Comparison of ENCODE assay signal across 19 cellular contexts in the genomic region with DNA sequence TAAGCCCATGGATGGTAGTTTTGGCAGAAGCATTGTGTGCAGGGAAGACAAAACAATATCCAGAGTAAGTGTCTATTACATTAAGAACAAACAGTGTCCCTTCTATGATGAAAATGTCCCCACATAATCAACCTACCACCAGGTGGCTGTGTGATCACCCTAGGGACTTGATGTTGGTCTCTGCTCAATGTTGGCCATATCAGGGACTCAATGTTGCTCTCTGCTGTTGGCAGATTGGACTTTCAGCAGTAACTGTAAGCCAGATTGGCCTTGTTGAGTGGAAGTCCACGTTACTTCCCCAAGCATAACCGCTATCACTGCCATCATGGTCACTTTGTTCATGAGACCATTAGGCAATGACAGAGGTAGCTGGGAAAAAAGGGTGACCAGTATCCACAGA. TPM values are rescaled to one million over a fixed set of nuclear protein-coding genes. Genes with fewer than 3 reads are reported as not detected.
A peak's percentile ranks its signal among the peaks of the same experiment; 100 is the strongest.
DNase-seq lines count a peak whose midpoint lies in the region; ATAC-seq, FAIRE-seq and TF ChIP-seq lines count a peak whose summit lies in the region.
"Had no signal": no experiment of that assay in that cellular context is flagged by ENCODE, and none has a peak within 500 bp of the region (broad histone marks: within the 10 kb centered on the region; RNA-seq: fewer than 3 reads in every experiment).

No MANE protein-coding gene starts in this region.

- no peak overlapping the region for H3K18ac ChIP-seq in mesendoderm (ENCODE audit: low read length)

- H2AK5ac ChIP-seq in mesendoderm (ENCODE audit: low read length), result no peak overlapping the region

- no peaks in the 10 kb centered on the region for H3K79me2 ChIP-seq in K562 (ENCODE audit: control insufficient read depth, insufficient read depth, low read length)
- no peaks in the 10 kb centered on the region for H3K79me2 ChIP-seq in mesendoderm (ENCODE audit: control insufficient read depth, insufficient read depth, low read length)

- intact Hi-C loops in K562 (cut with micrococcal nuclease), result no loop called here

- no peak overlapping the region for H2BK120ac ChIP-seq in mesendoderm (ENCODE audit: low read depth, low read length)

- no peak overlapping the region; the same call in 1 of the 2 replicates for H2AFZ ChIP-seq in K562 (ENCODE audit: low read depth, low read length)

- CTCF ChIA-PET in K562 (lab: Yijun Ruan, JAX; ENCODE audit: low intra/inter-chr PET ratio), result interaction anchor here (0.6 kb wide), 1 partner anchor 35 kb away, joined by 3 read pairs; no protein-coding TSS in a partner anchor

- H3K27me3 ChIP-seq in K562 (ENCODE audit: control insufficient read depth in 2 of 2, insufficient read depth in 2 of 2, low read length in 2 of 2), result no peaks in the 10 kb centered on the region
- no peaks in the 10 kb centered on the region for H3K27me3 ChIP-seq in mesendoderm (ENCODE audit: insufficient read depth, low read length, poor library complexity)
- H3K27me3 ChIP-seq: esophagus squamous epithelium, SJCRH30 had no signal

- no peaks in the 10 kb centered on the region for H3K9me1 ChIP-seq in K562 (ENCODE audit: control insufficient read depth, insufficient read depth, low read length)

- no peak for TF ChIP-seq POLR2A in K562 (conservative IDR thresholded peaks at IDR 0.05)

- H4K20me1 ChIP-seq in K562 (replicated peaks; ENCODE audit: control insufficient read depth, insufficient read depth, low read length), result no peaks in the 10 kb centered on the region

- no peaks in the 10 kb centered on the region for H3K9me3 ChIP-seq in K562 (replicated peaks; ENCODE audit: control insufficient read depth, insufficient read depth, low read depth, low read length)
- H3K9me3 ChIP-seq: esophagus squamous epithelium, SJCRH30 had no signal

- FAIRE-seq in K562 (lab: Jason Lieb, UNC), result peak; percentile 57
- FAIRE-seq: colon, D721Med had no signal

- H3K4ac ChIP-seq in mesendoderm (ENCODE audit: low read depth, low read length), result no peak overlapping the region

- no peak overlapping the region for H2BK5ac ChIP-seq in mesendoderm (ENCODE audit: low read length)

- BruUV-seq in K562 (replicated peaks; lab: Mats Ljungman, UMichigan), result no TSS peak

- no peak overlapping the region for H2BK15ac ChIP-seq in mesendoderm (replicated peaks; ENCODE audit: low read depth)

- no peak overlapping the region for H4K5ac ChIP-seq in mesendoderm (ENCODE audit: low read length)

- no peak for TF ChIP-seq EP300 in K562 (IDR thresholded peaks at IDR 0.05; ENCODE audit: low read length)

- no peaks in the 10 kb centered on the region for H3K79me1 ChIP-seq in mesendoderm (ENCODE audit: low read length)

- H4K8ac ChIP-seq in mesendoderm (ENCODE audit: low read depth, low read length), result no peak overlapping the region

- peak; percentile 27 to 74 (median 46); a peak in 5 of 6 replicates for TF ChIP-seq CTCF in K562 (IDR thresholded peaks at IDR 0.05 in 2 of 3, conservative IDR thresholded peaks at IDR 0.05 in 1 of 3; ENCODE audit: insufficient read depth in 2 of 3, low read depth in 1 of 3, low read length in 3 of 3)

- peak; percentile 82 for ATAC-seq in K562

- H3K4me2 ChIP-seq in K562 (ENCODE audit: insufficient read depth, low read length) (no peak overlapping the region), mesendoderm (ENCODE audit: low read length) (no peak overlapping the region)

- 6% methylated on average over 2 of the region's 2 CpGs for WGBS in K562 (ENCODE audit: insufficient coverage, low coverage, missing lambda C conversion rate)
- no CpG with 5 or more reads among the region's 2 CpGs for WGBS in mesendoderm (ENCODE audit: extremely low coverage, insufficient coverage, low lambda C conversion rate)

- peak; percentile 26 for DNase-seq in NCI-H82 (lab: John Stamatoyannopoulos, UW)
- DNase-seq in NCI-H82 treated with DMSO at 0.1 percent for 48 hours (lab: John Stamatoyannopoulos, UW; ENCODE audit: unreplicated experiment), result no peak
- peak; percentile 50 for DNase-seq in NAMALWA (ENCODE audit: low spot score)
- DNase-seq in K562 (ENCODE audit: extremely low read depth in 1 of 4, low spot score in 3 of 4), result peak in 2 of 4 experiments; percentile 9 to 37
- DNase-seq in mesendoderm, result peak; percentile 45
- no peak for DNase-seq in epidermal melanocyte (ENCODE audit: insufficient read length, low spot score)
- no peak for DNase-seq in NCI-H1436 treated with DMSO at 0.1 percent for 48 hours (lab: John Stamatoyannopoulos, UW)
- DNase-seq in KG1 (lab: John Stamatoyannopoulos, UW), result no peak
- DNase-seq: ACHN; amygdala; esophagus squamous epithelium; NCI-H1930; NCI-H526 treated with DMSO at 0.1 percent for 48 hours; posterior cingulate gyrus; SJCRH30; stimulated activated CD4-positive, alpha-beta T cell treated with anti-CD3 and anti-CD28 coated beads, Interleukin-12 subunit alpha, Interleukin-12 subunit beta, amount 100 ng/mL, for 4 hours had no signal

- no peaks in the 10 kb centered on the region for H3K36me3 ChIP-seq in K562 (ENCODE audit: control insufficient read depth, insufficient read depth, low read length)
- no peaks in the 10 kb centered on the region for H3K36me3 ChIP-seq in mesendoderm (ENCODE audit: control insufficient read depth, insufficient read depth, low read length)
- H3K36me3 ChIP-seq: esophagus squamous epithelium, SJCRH30 had no signal

- no peak overlapping the region for H3K23ac ChIP-seq in mesendoderm (ENCODE audit: low read length)

- TF ChIP-seq RAD21 in K562 (CRISPR knock-in tag; conservative IDR thresholded peaks at IDR 0.05 in 1 of 2, IDR thresholded peaks at IDR 0.05 in 1 of 2), result peak in 1 of 2 experiments; percentile 49; a peak in 2 of 4 replicates

- in situ Hi-C loops in K562 (cut with MboI), result no loop called here

- H3K56ac ChIP-seq in mesendoderm (ENCODE audit: low read length), result no peak overlapping the region

- H3K4me1 ChIP-seq in K562 (replicated peaks in 1 of 2; ENCODE audit: control insufficient read depth in 2 of 2, insufficient read depth in 2 of 2, low read length in 2 of 2) (no peaks in the 10 kb centered on the region; a peak in 1 of 5 replicates), mesendoderm (ENCODE audit: control insufficient read depth, low read depth, low read length) (no peaks in the 10 kb centered on the region)
- H3K4me1 ChIP-seq: SJCRH30 had no signal

- H3K4me3 ChIP-seq in K562 (no peak overlapping the region), mesendoderm (ENCODE audit: low read length) (no peak overlapping the region)
- H3K4me3 ChIP-seq: esophagus squamous epithelium, SJCRH30 had no signal

- no peak overlapping the region for H3K27ac ChIP-seq in K562 (ENCODE audit: extremely low read depth, low read depth, low read length)
- no peak overlapping the region for H3K27ac ChIP-seq in mesendoderm (ENCODE audit: low read depth, low read length)
- H3K27ac ChIP-seq: SJCRH30 had no signal

- H3K9ac ChIP-seq in K562 (ENCODE audit: insufficient read depth in 1 of 2, low read depth in 2 of 2, low read length in 2 of 2) (no peak overlapping the region), mesendoderm (ENCODE audit: low read length) (no peak overlapping the region)

- POLR2A ChIA-PET in K562 (lab: Yijun Ruan, JAX), result no interaction called here

TF ChIP-seq in K562, 482 proteins besides CTCF, POLR2A, EP300 and RAD21:
- TF ChIP-seq ZNF644 (tag; IDR thresholded peaks at IDR 0.05; ENCODE audit: low read depth) (no peak), CBFA2T3 (IDR thresholded peaks at IDR 0.05) (0 out of 2 replicates have a peak, but pooled peaks have one; percentile 9)

RNA-seq across cellular contexts. Expression of gene PRSS3, which starts 52.8 kb away (rescaled TPM):
- not detected in 2 replicates for total RNA-seq in K562 (2011; cell fraction: chromatin; rRNA removed; ENCODE audit: low replicate concordance)
- total RNA-seq in K562 (2011; cell fraction: nucleolus; rRNA removed), result not detected in 2 replicates
- not detected in 2 replicates for total RNA-seq in K562 (2011; cell fraction: nucleoplasm; rRNA removed)
- total RNA-seq in K562 (2014; rRNA removed), result not detected in 2 replicates
- total RNA-seq in K562 (2014; rRNA removed; fragmentation: Illumina TruSeq; extraction: Trizol), result not detected in 2 replicates
- total RNA-seq in K562 (2015; rRNA removed; fragmentation: Illumina TruSeq; extraction: Trizol), result not detected in 2 replicates
- total RNA-seq in K562 (2021), result 0.42 and 1.3 TPM in 2 replicates
- not detected in 2 replicates for polyA plus RNA-seq in K562 (2011; rRNA removed)
- polyA plus RNA-seq in K562 (2011; cell fraction: cytosol; rRNA removed), result not detected in 2 replicates
- not detected in 2 replicates for polyA plus RNA-seq in K562 (2011; cell fraction: nucleus; rRNA removed)
- polyA plus RNA-seq in K562 (2012), result 0.25 and 0.89 TPM in 2 replicates
- polyA plus RNA-seq in K562 (2014; fragmentation: Illumina TruSeq; extraction: Trizol), result 0.18 TPM in 1 of 2 replicates, not detected in the other
- under 1 TPM in 1 of 2 experiments, not detected in 1; 0.35 TPM for polyA plus RNA-seq in K562 (2014; fragmentation: Nextera tagmentation; extraction: Ambion mirVana)
- not detected in 2 replicates for polyA plus RNA-seq in K562 (2014; rRNA removed)
- polyA minus RNA-seq in K562 (2011; rRNA and poly(A)+ RNA removed), result not detected in 2 replicates
- not detected in 2 replicates for polyA minus RNA-seq in K562 (2011; cell fraction: cytosol; rRNA and poly(A)+ RNA removed)
- not detected in 2 replicates for polyA minus RNA-seq in K562 (2011; cell fraction: nucleus; rRNA and poly(A)+ RNA removed)
- 0.07 TPM for polyA plus RNA-seq in mesendoderm (2013, experiment 1 of 2)
- 0.14 TPM for polyA plus RNA-seq in mesendoderm (2013, experiment 2 of 2)
- total RNA-seq: activated T-helper 2 cell treated with anti-CD3 and anti-CD28 coated beads, Interferon-gamma antibody, Interleukin-2, Interleukin-4, amounts not matched to agents 10 μg/mL and 5 μg/mL and 100 μg/mL, durations not matched to agents 14 hours and 24 hours and 36 hours; SJCRH30 had no signal

Comparison
In these comparisons a context has a peak if more than half of its experiments do, and no peak if none do; other contexts are left out.
1. DNase-seq: peak in NCI-H82 (single experiment), NAMALWA (single experiment) and mesendoderm (single experiment); none in NCI-H82 treated with DMSO at 0.1 percent for 48 hours (single experiment), epidermal melanocyte (single experiment), NCI-H1436 treated with DMSO at 0.1 percent for 48 hours (single experiment) and KG1 (single experiment).